Comparison of ENCODE assay signal across 9 cellular contexts in the genomic region with DNA sequence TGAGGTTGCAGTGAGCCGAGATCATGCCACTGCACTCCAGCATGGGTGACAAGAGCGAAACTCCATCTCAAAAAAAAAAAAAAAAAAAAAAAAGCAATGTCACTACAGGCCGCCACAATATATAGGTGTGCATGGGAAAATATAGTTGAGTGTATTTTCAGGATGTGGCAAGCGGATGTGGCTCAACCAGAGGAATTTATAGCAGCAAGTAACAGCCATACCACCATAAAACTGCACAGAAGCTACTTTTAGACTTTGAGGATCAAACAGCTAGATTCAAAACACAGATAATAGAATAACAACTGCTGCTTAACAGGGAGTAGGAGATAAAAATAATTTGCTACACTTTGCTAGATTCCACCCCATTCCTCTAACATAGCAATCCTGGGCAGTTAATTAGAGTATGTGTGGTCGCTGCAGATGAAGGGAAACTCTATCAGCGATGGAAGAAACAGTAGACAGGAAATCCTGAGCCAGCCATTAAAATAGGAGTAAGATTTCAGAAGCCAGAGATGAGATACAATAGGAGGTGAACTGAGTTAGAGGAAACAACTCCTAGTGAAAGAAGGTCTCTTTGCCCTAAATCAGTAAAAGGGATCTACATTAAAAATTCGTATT.
DNase-seq lines count a peak whose midpoint lies in the region; ATAC-seq lines count a peak whose summit lies in the region.
"Had no signal": no experiment of that assay in that cellular context is flagged by ENCODE, and none has a peak within 500 bp of the region (broad histone marks: within the 10 kb centered on the region; RNA-seq: fewer than 3 reads in every experiment).

No MANE protein-coding gene starts in this region.

- no peaks in the 10 kb centered on the region for H3K9me3 Mint-ChIP-seq in activated naive CD4-positive, alpha-beta T cell treated with anti-CD3 and anti-CD28 coated beads for 36 hours

- CTCF ChIA-PET in activated naive CD4-positive, alpha-beta T cell treated with anti-CD3 and anti-CD28 coated beads for 36 hours (lab: Charles Lee): interaction anchor here (1.2 kb wide), 1 partner anchor 28 kb away, joined by 5 read pairs; no protein-coding TSS in a partner anchor

- intact Hi-C loops in activated naive CD4-positive, alpha-beta T cell treated with anti-CD3 and anti-CD28 coated beads for 36 hours (cut with micrococcal nuclease): loop anchor here (1.0 to 10.0 kb wide), 11 partner anchors 16 to 1833 kb away; a partner anchor contains a TSS
- intact Hi-C loops in head of caudate nucleus (cut with DNase I): no loop called here

- no peak overlapping the region for H3K4me3 Mint-ChIP-seq in activated naive CD4-positive, alpha-beta T cell treated with anti-CD3 and anti-CD28 coated beads for 36 hours

- no peaks in the 10 kb centered on the region for H3K27me3 Mint-ChIP-seq in activated naive CD4-positive, alpha-beta T cell treated with anti-CD3 and anti-CD28 coated beads for 36 hours (ENCODE audit: low read depth)

- H3K27ac Mint-ChIP-seq in activated naive CD4-positive, alpha-beta T cell treated with anti-CD3 and anti-CD28 coated beads for 36 hours: peak overlapping the region; percentile 3

- peaks cover 88% of the 10 kb centered on the region for H3K4me1 Mint-ChIP-seq in activated naive CD4-positive, alpha-beta T cell treated with anti-CD3 and anti-CD28 coated beads for 36 hours (ENCODE audit: low read depth)

- DNase-seq in activated naive CD4-positive, alpha-beta T cell treated with anti-CD3 and anti-CD28 coated beads for 36 hours: peak; percentile 49
- DNase-seq in activated naive CD4-positive, alpha-beta T cell treated with anti-CD3 and anti-CD28 coated beads, Interleukin-2, amount 50 U/mL, for 16 hours: no peak
- DNase-seq in T-helper 22 cell (ENCODE audit: low read depth): peak; percentile 54
- DNase-seq in stimulated activated naive CD8-positive, alpha-beta T cell treated with anti-CD3 and anti-CD28 coated beads, Interleukin-15, Interleukin-2, amounts not matched to agents 100 U/mL and 50 U/mL, for 24 hours: no peak
- no peak for DNase-seq in head of caudate nucleus
- no peak for DNase-seq in effector CD8-positive, alpha-beta T cell (lab: John Stamatoyannopoulos, UW)
- no peak for DNase-seq in NCI-H2081 treated with DMSO at 0.1 percent for 48 hours (lab: John Stamatoyannopoulos, UW)
- DNase-seq: C1 segment of cervical spinal cord had no signal

- peak; percentile 77 for ATAC-seq in HG03097 (IDR thresholded peaks at IDR 0.05; ENCODE audit: low FRiP score, unreplicated experiment)
- peak; percentile 16 for ATAC-seq in stimulated activated naive CD8-positive, alpha-beta T cell treated with anti-CD3 and anti-CD28 coated beads, Interleukin-15, Interleukin-2, amounts not matched to agents 100 U/mL and 50 U/mL, for 24 hours

- H3K36me3 Mint-ChIP-seq in activated naive CD4-positive, alpha-beta T cell treated with anti-CD3 and anti-CD28 coated beads for 36 hours (ENCODE audit: low read depth): no peaks in the 10 kb centered on the region

Comparison
In these comparisons a context has a peak if more than half of its experiments do, and no peak if none do; other contexts are left out.
1. DNase-seq: peak in activated naive CD4-positive, alpha-beta T cell treated with anti-CD3 and anti-CD28 coated beads for 36 hours (single experiment) and T-helper 22 cell (single experiment); none in activated naive CD4-positive, alpha-beta T cell treated with anti-CD3 and anti-CD28 coated beads, Interleukin-2, amount 50 U/mL, for 16 hours (single experiment), stimulated activated naive CD8-positive, alpha-beta T cell treated with anti-CD3 and anti-CD28 coated beads, Interleukin-15, Interleukin-2, amounts not matched to agents 100 U/mL and 50 U/mL, for 24 hours (single experiment), head of caudate nucleus (0 of 42), effector CD8-positive, alpha-beta T cell (single experiment) and NCI-H2081 treated with DMSO at 0.1 percent for 48 hours (single experiment).